In the genomic region with DNA sequence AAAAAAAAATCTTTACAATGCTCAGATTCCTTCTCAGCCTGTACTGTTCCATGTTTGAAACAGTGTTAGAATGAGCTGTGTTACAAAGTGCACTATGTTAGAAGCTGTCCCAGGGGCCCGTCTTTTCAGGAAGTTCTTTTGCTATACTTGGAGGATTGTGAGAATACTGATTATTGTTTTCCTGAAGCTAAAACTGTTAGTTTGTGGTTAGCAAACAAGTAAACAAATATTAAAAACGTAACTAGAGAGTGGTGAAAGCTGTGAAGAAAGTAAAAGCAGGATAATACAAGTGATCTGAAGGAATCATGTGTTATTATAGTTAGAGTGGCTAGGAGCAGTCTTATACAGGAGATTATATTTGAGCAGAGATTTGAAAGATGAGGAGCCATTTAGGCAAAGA, we compare ENCODE assay signal across 19 cellular contexts. TPM values are rescaled to one million over a fixed set of nuclear protein-coding genes. Genes with fewer than 3 reads are reported as not detected.
DNase-seq lines count a peak whose midpoint lies in the region; ATAC-seq, FAIRE-seq and TF ChIP-seq lines count a peak whose summit lies in the region.
"Had no signal": no experiment of that assay in that cellular context is flagged by ENCODE, and none has a peak within 500 bp of the region (broad histone marks: within the 10 kb centered on the region; RNA-seq: fewer than 3 reads in every experiment).

No MANE protein-coding gene starts in this region.

- no peaks in the 10 kb centered on the region for H3K9me3 Mint-ChIP-seq in stimulated activated memory B cell treated with anti-CD40 and anti-IgM and Interleukin-4, amounts not matched to agents 10 μg/mL and 1 μg/mL and 100 μg/mL, for 72 hours
- H3K9me3 Mint-ChIP-seq in activated naive CD8-positive, alpha-beta T cell treated with anti-CD3 and anti-CD28 coated beads for 36 hours, result no peaks in the 10 kb centered on the region
- H3K9me3 Mint-ChIP-seq: activated B cell treated with CpG ODN at 0.5 μM for 24 hours; activated T-helper 1 cell treated with anti-CD3 and anti-CD28 coated beads, Interleukin-12 subunit alpha, Interleukin-12 subunit beta, Interleukin-2, Interleukin-4 antibody, amounts not matched to agents 30 ng/mL and 10 ng/mL and 1 ng/mL, durations not matched to agents 14 hours and 24 hours and 36 hours; central memory CD8-positive, alpha-beta T cell had no signal

- peaks cover 15% of the 10 kb centered on the region for H3K4me1 Mint-ChIP-seq in stimulated activated memory B cell treated with anti-CD40 and anti-IgM and Interleukin-4, amounts not matched to agents 10 μg/mL and 1 μg/mL and 100 μg/mL, for 72 hours
- H3K4me1 Mint-ChIP-seq in activated naive CD8-positive, alpha-beta T cell treated with anti-CD3 and anti-CD28 coated beads for 36 hours, result peaks cover 3% of the 10 kb centered on the region
- H3K4me1 Mint-ChIP-seq: central memory CD8-positive, alpha-beta T cell had no signal

- no peak overlapping the region for H3K14ac ChIP-seq in trophoblast cell (ENCODE audit: low read length)

- H3K4ac ChIP-seq in trophoblast cell (ENCODE audit: low read depth, low read length), result no peak overlapping the region

- H2AFZ ChIP-seq in trophoblast cell (ENCODE audit: insufficient read depth, low read length, poor library complexity), result no peak overlapping the region

- H3K18ac ChIP-seq in trophoblast cell (ENCODE audit: low read length), result no peak overlapping the region

- peak; percentile 62 for FAIRE-seq in GM18507 (lab: Jason Lieb, UNC)

- POLR2A ChIA-PET in HEK293 (lab: Yijun Ruan, JAX), result no interaction called here

- H3K9ac ChIP-seq in trophoblast cell (ENCODE audit: low read length), result no peak overlapping the region

- H2AK5ac ChIP-seq in trophoblast cell (ENCODE audit: low read length), result no peak overlapping the region

- H3K36me3 ChIP-seq in HEK293 (ENCODE audit: control insufficient read depth in 2 of 2, insufficient read depth in 1 of 2, low read length in 2 of 2) (peaks cover 0 to 12% of the 10 kb centered on the region in 2 experiments; a peak in 2 of 3 replicates), ascending aorta (no peaks in the 10 kb centered on the region), trophoblast cell (ENCODE audit: control insufficient read depth in 1 of 2, insufficient read depth in 2 of 2, low read length in 2 of 2) (peaks cover 6 to 9% of the 10 kb centered on the region in 2 experiments), suprapubic skin (peaks cover 8% of the 10 kb centered on the region)

- H3K27me3 ChIP-seq in ascending aorta (no peaks in the 10 kb centered on the region), trophoblast cell (ENCODE audit: insufficient read depth, low read length) (no peaks in the 10 kb centered on the region), suprapubic skin (no peaks in the 10 kb centered on the region)
- H3K27me3 ChIP-seq: MG63 had no signal

- WGBS in trophoblast cell (ENCODE audit: extremely low coverage, insufficient coverage, insufficient read length), result no CpG with 5 or more reads among the region's 2 CpGs
- 45% methylated on average over 2 of the region's 2 CpGs for WGBS in suprapubic skin

- TF ChIP-seq EP300 in suprapubic skin (IDR thresholded peaks at IDR 0.05), result no peak

- H2BK5ac ChIP-seq in trophoblast cell (ENCODE audit: low read depth, low read length, poor library complexity), result no peak overlapping the region

- peaks cover 9% of the 10 kb centered on the region for H3K79me1 ChIP-seq in trophoblast cell (ENCODE audit: low read length)

- H3K79me2 ChIP-seq in trophoblast cell (ENCODE audit: control insufficient read depth, insufficient read depth, low read length, poor library complexity), result no peaks in the 10 kb centered on the region

- H3K27me3 Mint-ChIP-seq in stimulated activated memory B cell treated with anti-CD40 and anti-IgM and Interleukin-4, amounts not matched to agents 10 μg/mL and 1 μg/mL and 100 μg/mL, for 72 hours, result no peaks in the 10 kb centered on the region
- H3K27me3 Mint-ChIP-seq in activated naive CD8-positive, alpha-beta T cell treated with anti-CD3 and anti-CD28 coated beads for 36 hours, result no peaks in the 10 kb centered on the region
- H3K27me3 Mint-ChIP-seq: activated B cell treated with CpG ODN at 0.5 μM for 24 hours; central memory CD8-positive, alpha-beta T cell had no signal

- CTCF ChIA-PET in HEK293 (lab: Yijun Ruan, JAX), result interaction anchor here (0.7 kb wide), 1 partner anchor 1844 kb away, joined by 3 read pairs; no protein-coding TSS in a partner anchor

- no peaks in the 10 kb centered on the region for H3K36me3 Mint-ChIP-seq in stimulated activated memory B cell treated with anti-CD40 and anti-IgM and Interleukin-4, amounts not matched to agents 10 μg/mL and 1 μg/mL and 100 μg/mL, for 72 hours
- H3K36me3 Mint-ChIP-seq in activated naive CD8-positive, alpha-beta T cell treated with anti-CD3 and anti-CD28 coated beads for 36 hours, result peaks cover 4% of the 10 kb centered on the region

- no peaks in the 10 kb centered on the region for H3K9me3 ChIP-seq in HEK293 (ENCODE audit: control insufficient read depth, insufficient read depth, low read depth, low read length)
- no peaks in the 10 kb centered on the region for H3K9me3 ChIP-seq in ascending aorta
- H3K9me3 ChIP-seq in trophoblast cell (ENCODE audit: insufficient read depth, low read depth, low read length), result peaks cover 1% of the 10 kb centered on the region
- no peaks in the 10 kb centered on the region for H3K9me3 ChIP-seq in suprapubic skin
- H3K9me3 ChIP-seq: MG63 had no signal

- no peak overlapping the region for H3K27ac Mint-ChIP-seq in stimulated activated memory B cell treated with anti-CD40 and anti-IgM and Interleukin-4, amounts not matched to agents 10 μg/mL and 1 μg/mL and 100 μg/mL, for 72 hours
- H3K27ac Mint-ChIP-seq in activated naive CD8-positive, alpha-beta T cell treated with anti-CD3 and anti-CD28 coated beads for 36 hours, result no peak overlapping the region
- H3K27ac Mint-ChIP-seq: activated B cell treated with CpG ODN at 0.5 μM for 24 hours; activated T-helper 1 cell treated with anti-CD3 and anti-CD28 coated beads, Interleukin-12 subunit alpha, Interleukin-12 subunit beta, Interleukin-2, Interleukin-4 antibody, amounts not matched to agents 30 ng/mL and 10 ng/mL and 1 ng/mL, durations not matched to agents 14 hours and 24 hours and 36 hours had no signal

- no peak overlapping the region for H4K12ac ChIP-seq in trophoblast cell (ENCODE audit: low read depth, low read length)

- no peak overlapping the region for H4K91ac ChIP-seq in trophoblast cell (ENCODE audit: low read depth, low read length)

- intact Hi-C loops in ascending aorta (cut with DNase I), result no loop called here

- no peak overlapping the region for H3K4me3 ChIP-seq in HEK293 (ENCODE audit: low read depth, low read length)
- H3K4me3 ChIP-seq in ascending aorta, result no peak overlapping the region
- no peak overlapping the region for H3K4me3 ChIP-seq in trophoblast cell (ENCODE audit: low read depth, low read length)
- no peak overlapping the region for H3K4me3 ChIP-seq in suprapubic skin
- H3K4me3 ChIP-seq: MG63 had no signal

- TF ChIP-seq CTCF in HEK293 (tag by site-specific recombination; IDR thresholded peaks at IDR 0.05) (no peak), ascending aorta (IDR thresholded peaks at IDR 0.05) (no peak), suprapubic skin (IDR thresholded peaks at IDR 0.05) (no peak)

- H3K27ac ChIP-seq in HEK293 (ENCODE audit: extremely low read depth, low read depth, low read length), result no peak overlapping the region
- peak overlapping the region; percentile 61 to 73 for H3K27ac ChIP-seq in ascending aorta
- peak overlapping the region; percentile 81 for H3K27ac ChIP-seq in trophoblast cell (ENCODE audit: low read depth, low read length)
- H3K27ac ChIP-seq in suprapubic skin, result no peak overlapping the region

- H4K8ac ChIP-seq in trophoblast cell (ENCODE audit: low read depth, low read length), result no peak overlapping the region

- no peak overlapping the region for H3K4me2 ChIP-seq in trophoblast cell (ENCODE audit: low read length)

- no peak for TF ChIP-seq POLR2A in suprapubic skin (IDR thresholded peaks at IDR 0.05)

- no peak for ATAC-seq in stimulated activated memory B cell treated with anti-CD40 and anti-IgM and Interleukin-4, amounts not matched to agents 10 μg/mL and 1 μg/mL and 100 μg/mL, for 72 hours
- ATAC-seq: right cardiac atrium had no signal

- no peak overlapping the region for H3K23ac ChIP-seq in trophoblast cell (ENCODE audit: low read length)

- DNase-seq in GM18507 (ENCODE audit: extremely low spot score, insufficient read length, low read depth) (no peak), ascending aorta (ENCODE audit: low spot score in 2 of 2) (no peak), trophoblast cell (peak in 1 of 2 donors; percentile 32), suprapubic skin (ENCODE audit: low spot score in 2 of 2) (no peak)
- no peak for DNase-seq in stimulated activated CD8-positive, alpha-beta memory T cell treated with anti-CD3 and anti-CD28 coated beads, Interleukin-4, amount 100 ng/mL, for 48 hours
- DNase-seq in activated naive CD8-positive, alpha-beta T cell treated with anti-CD3 and anti-CD28 coated beads for 36 hours, result no peak
- DNase-seq: activated B cell treated with CpG ODN at 0.5 μM for 24 hours, COR-L47, HCEC 1CT, MG63, NCI-H1930, NCI-H446, right cardiac atrium, SIG-M5, T-helper 2 cell had no signal

- H2BK120ac ChIP-seq in trophoblast cell (ENCODE audit: insufficient read depth, low read length, poor library complexity), result no peak overlapping the region

- H3K4me1 ChIP-seq in HEK293 (ENCODE audit: control insufficient read depth, insufficient read depth, low read length), result no peaks in the 10 kb centered on the region
- peaks cover 3 to 23% of the 10 kb centered on the region in 2 donors for H3K4me1 ChIP-seq in ascending aorta
- peaks cover 7 to 13% of the 10 kb centered on the region in 2 experiments for H3K4me1 ChIP-seq in trophoblast cell (ENCODE audit: control insufficient read depth in 1 of 2, insufficient read depth in 2 of 2, low read length in 2 of 2)
- peaks cover 15% of the 10 kb centered on the region for H3K4me1 ChIP-seq in suprapubic skin

- H2BK12ac ChIP-seq in trophoblast cell (ENCODE audit: low read length), result no peak overlapping the region

- no peak overlapping the region for H3K4me3 Mint-ChIP-seq in stimulated activated memory B cell treated with anti-CD40 and anti-IgM and Interleukin-4, amounts not matched to agents 10 μg/mL and 1 μg/mL and 100 μg/mL, for 72 hours
- H3K4me3 Mint-ChIP-seq in activated naive CD8-positive, alpha-beta T cell treated with anti-CD3 and anti-CD28 coated beads for 36 hours, result no peak overlapping the region
- H3K4me3 Mint-ChIP-seq: activated B cell treated with CpG ODN at 0.5 μM for 24 hours; activated T-helper 1 cell treated with anti-CD3 and anti-CD28 coated beads, Interleukin-12 subunit alpha, Interleukin-12 subunit beta, Interleukin-2, Interleukin-4 antibody, amounts not matched to agents 30 ng/mL and 10 ng/mL and 1 ng/mL, durations not matched to agents 14 hours and 24 hours and 36 hours; central memory CD8-positive, alpha-beta T cell had no signal

TF ChIP-seq in HEK293, 187 proteins besides CTCF, POLR2A, EP300 and RAD21:
- TF ChIP-seq PRDM1 (tag by site-specific recombination; IDR thresholded peaks at IDR 0.05) (0 out of 2 replicates have a peak, but pooled peaks have one; percentile 29), ZNF146 (tag by site-specific recombination; IDR thresholded peaks at IDR 0.05) (no peak)

RNA-seq across cellular contexts. Expression of a gene that starts 35.6 kb away (rescaled TPM):
- total RNA-seq in ascending aorta (22.4 TPM), suprapubic skin (10 to 100 TPM; 26.5 to 47.4 (median 33.3) TPM)
- polyA plus RNA-seq in trophoblast cell (2013), result 61.0 and 62.4 TPM in 2 replicates
- 1 to 10 TPM; 2.0 to 2.4 TPM for total RNA-seq in activated naive CD8-positive, alpha-beta T cell treated with anti-CD3 and anti-CD28 coated beads for 36 hours

Comparison
In these comparisons a context has a peak if more than half of its experiments do, and no peak if none do; other contexts are left out.
1. H3K27ac ChIP-seq: peak in ascending aorta (2 of 2) and trophoblast cell (single experiment); none in HEK293 (single experiment) and suprapubic skin (single experiment).